Comparison of ENCODE assay signal across 1 cellular context in genomic region chrX:279757-280604, GRCh38.
TF ChIP-seq lines count a peak whose summit lies in the region.

No MANE protein-coding gene starts in this region.

TF ChIP-seq in SK-N-SH, 30 proteins besides CTCF, POLR2A, EP300 and RAD21:
- TF ChIP-seq CHD2 (IDR thresholded peaks at IDR 0.05; ENCODE audit: low read length, partially characterized antibody) = peak; percentile 27
